ENCODE assay signal across 9 cellular contexts in the genomic region with DNA sequence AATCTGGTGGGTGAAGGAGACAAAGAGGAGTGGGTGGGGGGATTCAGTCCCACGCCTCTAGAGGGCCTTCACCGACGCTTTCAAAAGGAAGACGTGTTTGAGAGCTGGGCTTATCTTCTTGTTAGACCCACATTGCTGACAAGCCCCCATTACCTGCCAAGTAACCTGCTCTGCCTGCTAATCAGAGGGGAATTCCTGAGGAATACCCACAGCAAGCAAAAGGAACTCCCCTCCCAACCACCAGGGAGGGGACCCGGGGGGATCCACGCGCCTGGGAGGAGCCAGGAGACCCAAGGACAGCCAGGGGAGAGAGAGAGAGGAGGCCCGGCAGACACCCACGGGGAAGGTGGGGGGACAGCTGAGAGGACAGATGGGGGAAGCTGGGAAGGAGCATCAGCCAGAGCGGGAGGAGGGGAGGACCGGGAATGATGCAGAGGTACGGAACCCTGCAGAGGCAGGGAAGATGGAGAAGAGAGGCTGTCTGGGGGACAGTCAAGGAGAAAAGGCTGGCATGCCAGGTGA. TPM values are rescaled to one million over a fixed set of nuclear protein-coding genes. Genes with fewer than 3 reads are reported as not detected.
A peak's percentile ranks its signal among the peaks of the same experiment; 100 is the strongest.
DNase-seq lines count a peak whose midpoint lies in the region; ATAC-seq, FAIRE-seq and TF ChIP-seq lines count a peak whose summit lies in the region.
"Had no signal": no experiment of that assay in that cellular context is flagged by ENCODE, and none has a peak within 500 bp of the region (broad histone marks: within the 10 kb centered on the region; RNA-seq: fewer than 3 reads in every experiment).

No MANE protein-coding gene starts in this region.

- TF ChIP-seq POLR2A in stomach (IDR thresholded peaks at IDR 0.05) (no peak), H54 (IDR thresholded peaks at IDR 0.05; ENCODE audit: low read depth, low read length) (no peak)

- H3K27ac Mint-ChIP-seq in activated T-cell treated with anti-CD3 and anti-CD28 coated beads, Interleukin-2, amount 50 U/mL, for 24 hours = peak overlapping the region; percentile 90

- no peaks in the 10 kb centered on the region for H3K9me3 Mint-ChIP-seq in activated T-cell treated with anti-CD3 and anti-CD28 coated beads, Interleukin-2, amount 50 U/mL, for 24 hours

- peak; percentile 55 for DNase-seq in activated T-cell treated with anti-CD3 and anti-CD28 coated beads, Interleukin-2, amount 50 U/mL, for 24 hours
- DNase-seq in activated T-cell treated with anti-CD3 and anti-CD28 coated beads for 4 hours = no peak
- DNase-seq in activated CD8-positive, alpha-beta memory T cell treated with anti-CD3 and anti-CD28 coated beads, Interleukin-2, amount 50 U/mL, for 4 hours = peak; percentile 33
- no peak for DNase-seq in stomach
- DNase-seq in H54 (ENCODE audit: insufficient read length, low spot score) = no peak
- no peak for DNase-seq in mucosa of descending colon

- H3K27ac ChIP-seq in stomach = peak overlapping the region in 1 of 5 donors; percentile 98
- H3K27ac ChIP-seq: epithelial cell of prostate had no signal

- H3K9me3 ChIP-seq in iPS-18c (ENCODE audit: control insufficient read depth, insufficient read depth, low read length) (no peaks in the 10 kb centered on the region), stomach (no peaks in the 10 kb centered on the region), mucosa of descending colon (no peaks in the 10 kb centered on the region)

- peaks cover 58% of the 10 kb centered on the region for H3K4me1 Mint-ChIP-seq in activated T-cell treated with anti-CD3 and anti-CD28 coated beads, Interleukin-2, amount 50 U/mL, for 24 hours (ENCODE audit: low read depth)

- H3K36me3 ChIP-seq in stomach (peaks cover 35 to 46% (median 43%) of the 10 kb centered on the region in 4 donors), mucosa of descending colon (ENCODE audit: low read depth) (peaks cover 7% of the 10 kb centered on the region)

- FAIRE-seq in H54 (lab: Jason Lieb, UNC) = no peak

- H3K36me3 Mint-ChIP-seq in activated T-cell treated with anti-CD3 and anti-CD28 coated beads, Interleukin-2, amount 50 U/mL, for 24 hours (ENCODE audit: low read depth) = peaks cover 60% of the 10 kb centered on the region

- no peaks in the 10 kb centered on the region for H3K27me3 ChIP-seq in stomach

- no peak for TF ChIP-seq EP300 in stomach (IDR thresholded peaks at IDR 0.05)

- H3K4me1 ChIP-seq in stomach (peaks cover 29 to 48% (median 45%) of the 10 kb centered on the region in 4 donors), mucosa of descending colon (ENCODE audit: low read depth) (peaks cover 32% of the 10 kb centered on the region)

- no peak for TF ChIP-seq CTCF in stomach (IDR thresholded peaks at IDR 0.05)
- TF ChIP-seq CTCF in mucosa of descending colon (IDR thresholded peaks at IDR 0.05) = no peak

- H3K27me3 Mint-ChIP-seq in activated T-cell treated with anti-CD3 and anti-CD28 coated beads, Interleukin-2, amount 50 U/mL, for 24 hours = no peaks in the 10 kb centered on the region

- ATAC-seq in GM21423 (IDR thresholded peaks at IDR 0.05; ENCODE audit: unreplicated experiment) (no peak), mucosa of descending colon (no peak)

- 14 to 19% (median 18%) methylated on average over 12 of the region's 12 CpGs for WGBS in stomach, 5 donors

- peak overlapping the region; percentile 74 for H3K4me3 ChIP-seq in iPS-18c (ENCODE audit: insufficient read depth, low read depth, low read length)
- peak overlapping the region; percentile 80 to 88 (median 84) for H3K4me3 ChIP-seq in stomach
- no peak overlapping the region for H3K4me3 ChIP-seq in mucosa of descending colon

- H3K4me3 Mint-ChIP-seq in activated T-cell treated with anti-CD3 and anti-CD28 coated beads, Interleukin-2, amount 50 U/mL, for 24 hours = peak overlapping the region; percentile 92

- intact Hi-C loops in stomach (cut with DNase I; ENCODE audit: low total_unique reads) (loop anchor here (10.0 kb wide), 1 partner anchor 491 kb away; no protein-coding TSS in a partner anchor), mucosa of descending colon (cut with DNase I, micrococcal nuclease) (no loop called here)

RNA-seq across cellular contexts. Expression of gene MTMR4, which starts 1.0 kb away (rescaled TPM):
- total RNA-seq in stomach = 100 to 1,000 TPM in 1 of 5 donors, 10 to 100 TPM in 4; 24.3 to 126 (median 29.9) TPM
- 1 to 10 TPM; 5.8 to 9.1 (median 7.1) TPM for polyA plus RNA-seq in stomach
- total RNA-seq in mucosa of descending colon = 10 to 100 TPM; 38.9 to 61.9 (median 47.3) TPM

RNA-seq across cellular contexts. Expression of gene HSF5, which starts 25.2 kb away (rescaled TPM):
- under 1 TPM in 1 of 5 donors, not detected in 4; 0.18 TPM for total RNA-seq in stomach
- polyA plus RNA-seq in stomach = not detected
- under 1 TPM in 2 of 3 donors, not detected in 1; 0.07 to 0.09 TPM for total RNA-seq in mucosa of descending colon

Comparison
In these comparisons a context has a peak if more than half of its experiments do, and no peak if none do; other contexts are left out.
1. DNase-seq: peak in activated T-cell treated with anti-CD3 and anti-CD28 coated beads, Interleukin-2, amount 50 U/mL, for 24 hours (single experiment) and activated CD8-positive, alpha-beta memory T cell treated with anti-CD3 and anti-CD28 coated beads, Interleukin-2, amount 50 U/mL, for 4 hours (single experiment); none in activated T-cell treated with anti-CD3 and anti-CD28 coated beads for 4 hours (single experiment), stomach (single experiment), H54 (single experiment) and mucosa of descending colon (0 of 3).